ENCODE assay signal across 18 cellular contexts in the genomic region with DNA sequence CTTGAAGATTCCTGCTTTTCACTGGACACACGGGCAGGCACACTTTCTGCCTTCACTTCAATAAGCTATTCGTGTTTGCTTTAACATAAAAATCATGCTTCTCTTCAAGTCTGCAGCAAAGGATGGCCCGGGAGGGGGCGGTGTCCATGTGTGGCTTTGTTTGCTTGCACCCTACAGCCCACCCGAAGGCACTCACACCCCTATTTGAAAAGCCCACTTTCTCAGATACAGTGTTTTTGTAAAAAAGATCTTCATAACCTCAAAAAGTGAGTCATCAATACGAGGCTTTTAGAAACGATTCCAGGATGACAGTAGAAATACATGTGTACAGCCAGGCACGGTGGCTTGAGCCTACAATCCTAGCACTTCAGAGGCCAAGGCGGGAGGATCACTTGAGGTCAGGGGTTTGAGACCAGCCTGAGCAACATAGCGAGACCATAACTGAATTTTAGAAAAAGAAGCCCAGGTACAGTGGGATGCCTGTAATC. TPM values are rescaled to one million over a fixed set of nuclear protein-coding genes. Genes with fewer than 3 reads are reported as not detected.
DNase-seq lines count a peak whose midpoint lies in the region; ATAC-seq and TF ChIP-seq lines count a peak whose summit lies in the region.
"Had no signal": no experiment of that assay in that cellular context is flagged by ENCODE, and none has a peak within 500 bp of the region (broad histone marks: within the 10 kb centered on the region; RNA-seq: fewer than 3 reads in every experiment).

No MANE protein-coding gene starts in this region.

- no peak overlapping the region for H3K4me2 ChIP-seq in PC-9

- H3K36me3 ChIP-seq in heart right ventricle (no peaks in the 10 kb centered on the region), PC-9 (ENCODE audit: low read depth) (no peaks in the 10 kb centered on the region), aorta (ENCODE audit: control insufficient read depth in 1 of 2, insufficient read depth in 2 of 2, low read length in 1 of 2) (no peaks in the 10 kb centered on the region)
- H3K36me3 ChIP-seq: gastrocnemius medialis had no signal

- H3K27ac ChIP-seq in heart right ventricle (no peak overlapping the region), PC-9 (no peak overlapping the region), aorta (ENCODE audit: low read depth in 1 of 2, low read length in 2 of 2) (no peak overlapping the region)
- H3K27ac ChIP-seq: gastrocnemius medialis, parathyroid adenoma had no signal

- intact Hi-C loops in left cardiac atrium (cut with DNase I): no loop called here
- intact Hi-C loops in heart right ventricle (cut with DNase I): loop anchor here in 1 of 10 donors (10.0 kb wide), 1 partner anchor 149 kb away; no protein-coding TSS in a partner anchor
- intact Hi-C loops in PC-9 (cut with micrococcal nuclease; ENCODE audit: unreplicated experiment): no loop called here
- intact Hi-C loops in aorta (cut with DNase I): no loop called here

- TF ChIP-seq CTCF in heart right ventricle (IDR thresholded peaks at IDR 0.05) (no peak), PC-9 (conservative IDR thresholded peaks at IDR 0.05) (no peak)

- no peak overlapping the region for H2AFZ ChIP-seq in PC-9
- H2AFZ ChIP-seq: parathyroid adenoma had no signal

- H3K4me1 ChIP-seq in heart right ventricle (peaks cover 0 to 9% (median 0%) of the 10 kb centered on the region in 9 donors), PC-9 (replicated peaks; ENCODE audit: insufficient read depth) (peaks cover 14% of the 10 kb centered on the region), aorta (ENCODE audit: control insufficient read depth in 1 of 2, insufficient read depth in 2 of 2, low read length in 2 of 2) (no peaks in the 10 kb centered on the region)
- H3K4me1 ChIP-seq: parathyroid adenoma had no signal

- ATAC-seq in left cardiac atrium (no peak), heart right ventricle (no peak), aorta (ENCODE audit: low FRiP score) (no peak)
- no peak for ATAC-seq in activated T-helper 17 cell treated with anti-CD3 and anti-CD28 coated beads, Interleukin-2, amount 50 U/mL, for 72 hours (replicated peaks)
- ATAC-seq: gastrocnemius medialis, mucosa of descending colon had no signal

- no peaks in the 10 kb centered on the region for H3K9me3 Mint-ChIP-seq in activated T-helper 17 cell treated with anti-CD3 and anti-CD28 coated beads, Interleukin-2, amount 50 U/mL, for 72 hours
- H3K9me3 Mint-ChIP-seq: activated T-helper 1 cell treated with anti-CD3 and anti-CD28 coated beads, Interleukin-12 subunit alpha, Interleukin-12 subunit beta, Interleukin-2, Interleukin-4 antibody, amounts not matched to agents 30 ng/mL and 10 ng/mL and 1 ng/mL, durations not matched to agents 14 hours and 24 hours and 36 hours had no signal

- H3K4me1 Mint-ChIP-seq in activated T-helper 17 cell treated with anti-CD3 and anti-CD28 coated beads, Interleukin-2, amount 50 U/mL, for 72 hours: peaks cover 4% of the 10 kb centered on the region

- POLR2A ChIA-PET in PC-9 (lab: Charles Lee; ENCODE audit: unreplicated experiment): no interaction called here

- H3K27me3 ChIP-seq in heart right ventricle (no peaks in the 10 kb centered on the region), PC-9 (ENCODE audit: insufficient read depth, low read depth) (no peaks in the 10 kb centered on the region), aorta (ENCODE audit: control insufficient read depth in 1 of 2, insufficient read depth in 2 of 2, low read length in 1 of 2) (no peaks in the 10 kb centered on the region)
- H3K27me3 ChIP-seq: gastrocnemius medialis had no signal

- no peak overlapping the region for H3K4me3 ChIP-seq in heart right ventricle
- H3K4me3 ChIP-seq in PC-9: no peak overlapping the region
- H3K4me3 ChIP-seq in aorta (ENCODE audit: low read length in 2 of 2): no peak overlapping the region
- H3K4me3 ChIP-seq: gastrocnemius medialis, mucosa of descending colon had no signal

- H3K9me3 ChIP-seq in heart right ventricle: no peaks in the 10 kb centered on the region
- H3K9me3 ChIP-seq in PC-9 (ENCODE audit: insufficient read depth, low read depth): no peaks in the 10 kb centered on the region
- H3K9me3 ChIP-seq in aorta (ENCODE audit: control insufficient read depth, low read length): no peaks in the 10 kb centered on the region
- H3K9me3 ChIP-seq: gastrocnemius medialis, mucosa of descending colon had no signal

- no TSS peak for BruUV-seq in PC-9 (replicated peaks; lab: Mats Ljungman, UMichigan)

- H3F3A ChIP-seq in PC-9 (ENCODE audit: insufficient read depth, low read depth): peaks cover 14% of the 10 kb centered on the region; the same call in 1 of the 2 replicates

- H3K27ac Mint-ChIP-seq in activated T-helper 17 cell treated with anti-CD3 and anti-CD28 coated beads, Interleukin-2, amount 50 U/mL, for 72 hours: peak overlapping the region; percentile 31
- H3K27ac Mint-ChIP-seq: activated T-helper 1 cell treated with anti-CD3 and anti-CD28 coated beads, Interleukin-12 subunit alpha, Interleukin-12 subunit beta, Interleukin-2, Interleukin-4 antibody, amounts not matched to agents 30 ng/mL and 10 ng/mL and 1 ng/mL, durations not matched to agents 14 hours and 24 hours and 36 hours had no signal

- CTCF ChIA-PET in PC-9 (lab: Charles Lee): no interaction called here

- H3K4me3 Mint-ChIP-seq in activated T-helper 17 cell treated with anti-CD3 and anti-CD28 coated beads, Interleukin-2, amount 50 U/mL, for 72 hours: no peak overlapping the region
- H3K4me3 Mint-ChIP-seq: activated T-helper 1 cell treated with anti-CD3 and anti-CD28 coated beads, Interleukin-12 subunit alpha, Interleukin-12 subunit beta, Interleukin-2, Interleukin-4 antibody, amounts not matched to agents 30 ng/mL and 10 ng/mL and 1 ng/mL, durations not matched to agents 14 hours and 24 hours and 36 hours had no signal

- no peaks in the 10 kb centered on the region for H3K79me2 ChIP-seq in PC-9 (ENCODE audit: low read depth)
- H3K79me2 ChIP-seq: parathyroid adenoma had no signal

- H3K36me3 Mint-ChIP-seq in activated T-helper 17 cell treated with anti-CD3 and anti-CD28 coated beads, Interleukin-2, amount 50 U/mL, for 72 hours (ENCODE audit: low read depth): no peaks in the 10 kb centered on the region

- 82 to 89% methylated on average over 10 of the region's 10 CpGs for WGBS in heart right ventricle, 2 donors
- WGBS in aorta, 2 donors: 41% methylated on average over 10 of the region's 10 CpGs

- no peaks in the 10 kb centered on the region for H4K20me1 ChIP-seq in PC-9 (ENCODE audit: insufficient read depth)

- H3K9me2 ChIP-seq in PC-9 (ENCODE audit: insufficient read depth): no peaks in the 10 kb centered on the region

- peaks cover 3% of the 10 kb centered on the region for H3K27me3 Mint-ChIP-seq in activated T-helper 17 cell treated with anti-CD3 and anti-CD28 coated beads, Interleukin-2, amount 50 U/mL, for 72 hours

- DNase-seq in left cardiac atrium (peak; percentile 4), heart right ventricle (no peak), islet precursor cell (peak; percentile 43), GF-D8 (lab: John Stamatoyannopoulos, UW) (no peak), DMS153 (lab: John Stamatoyannopoulos, UW) (no peak), PC-9 (no peak), aorta (no peak)
- DNase-seq: activated CD4-positive, alpha-beta T cell treated with anti-CD3 and anti-CD28 coated beads, Interleukin-2, amount 50 U/mL, for 1 hour; effector CD4-positive, alpha-beta T cell; NCI-H1105; NCI-H446; stimulated activated CD4-positive, alpha-beta T cell treated with anti-CD3 and anti-CD28 coated beads, Interleukin-15, amount 100 ng/mL, for 24 hours; T-helper 2 cell had no signal

RNA-seq across cellular contexts. Expression of a gene that starts 36.5 kb away (rescaled TPM):
- 10 to 100 TPM; 27.2 to 27.4 TPM for total RNA-seq in left cardiac atrium
- 10 to 100 TPM; 15.8 to 49.2 (median 22.8) TPM for total RNA-seq in heart right ventricle
- polyA plus RNA-seq in heart right ventricle: 10 to 100 TPM; 31.8 to 46.4 TPM
- 100 to 1,000 TPM in 1 of 2 donors, 10 to 100 TPM in 1; 57.9 to 139 TPM for total RNA-seq in activated T-helper 17 cell treated with anti-CD3 and anti-CD28 coated beads, Interleukin-2, amount 50 U/mL, for 72 hours
- total RNA-seq in PC-9 (2021): 91.1 and 105 TPM in 2 replicates
- 10 to 100 TPM; 21.4 to 28.1 TPM for total RNA-seq in aorta
- polyA plus RNA-seq in aorta: 10 to 100 TPM; 22.4 to 39.9 TPM

Comparison
In these comparisons a context has a peak if more than half of its experiments do, and no peak if none do; other contexts are left out.
1. DNase-seq: peak in left cardiac atrium (single experiment) and islet precursor cell (single experiment); none in heart right ventricle (0 of 2), GF-D8 (single experiment), DMS153 (single experiment), PC-9 (0 of 2) and aorta (0 of 2).